ENCODE assay signal across 8 cellular contexts in the genomic region with DNA sequence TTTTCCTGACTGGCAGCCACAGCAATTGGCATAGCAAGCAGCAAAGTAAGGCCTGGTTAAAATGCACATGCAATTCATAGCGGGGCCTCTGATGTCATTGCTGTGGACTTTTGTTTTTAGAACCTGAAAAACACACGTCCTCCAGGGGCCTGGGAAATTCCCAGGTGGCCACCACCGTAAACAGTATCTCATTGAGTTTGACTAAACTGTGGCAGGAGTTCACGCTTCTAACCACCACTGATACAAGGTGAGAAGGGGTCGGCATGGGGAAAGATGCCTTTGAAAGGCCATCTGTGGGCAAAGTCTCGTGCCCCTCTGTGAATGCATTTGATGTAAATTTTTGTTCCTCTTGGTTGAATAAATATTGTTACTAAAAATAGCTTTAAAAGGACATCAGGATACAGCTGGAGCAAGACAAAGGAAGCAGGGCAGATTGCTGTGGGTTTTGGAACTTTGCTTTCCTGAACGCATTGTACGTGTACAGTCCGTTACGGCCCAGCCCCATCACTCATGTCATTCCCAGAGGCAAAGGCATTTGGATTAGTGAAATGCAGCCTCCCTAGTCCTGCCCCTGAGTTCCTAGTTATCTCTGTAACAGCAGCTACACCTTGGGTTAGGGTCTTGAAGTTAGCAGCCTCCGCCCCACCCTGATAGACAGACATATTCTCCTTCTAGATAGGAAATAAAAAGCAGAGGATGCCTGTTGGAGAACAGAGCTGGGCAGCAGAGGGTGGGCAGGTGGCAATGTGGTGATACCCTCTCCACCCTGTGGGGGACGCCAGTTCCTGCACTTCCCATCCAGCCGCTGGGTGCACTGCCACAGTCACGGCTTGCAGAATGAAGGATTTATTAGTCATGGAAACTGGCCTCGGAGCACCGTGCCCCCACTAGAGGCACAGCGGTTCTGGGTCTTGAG.
DNase-seq lines count a peak whose midpoint lies in the region; ATAC-seq lines count a peak whose summit lies in the region.

No MANE protein-coding gene starts in this region.

- no peaks in the 10 kb centered on the region for H3K27me3 Mint-ChIP-seq in activated naive CD8-positive, alpha-beta T cell treated with anti-CD3 and anti-CD28 coated beads, Interleukin-2, amount 50 U/mL, for 24 hours
- peaks cover 0 to 3% of the 10 kb centered on the region in 2 donors for H3K27me3 Mint-ChIP-seq in natural killer cell treated with Interleukin-12 subunit alpha and Interleukin-12 subunit beta and Interleukin-15 and Interleukin-18, amount 100 ng/mL, for 72 hours

- H3K9me3 Mint-ChIP-seq in activated naive CD8-positive, alpha-beta T cell treated with anti-CD3 and anti-CD28 coated beads, Interleukin-2, amount 50 U/mL, for 24 hours, result no peaks in the 10 kb centered on the region
- H3K9me3 Mint-ChIP-seq in natural killer cell treated with Interleukin-12 subunit alpha and Interleukin-12 subunit beta and Interleukin-15 and Interleukin-18, amount 100 ng/mL, for 72 hours, result no peaks in the 10 kb centered on the region

- no peaks in the 10 kb centered on the region for H3K36me3 Mint-ChIP-seq in activated naive CD8-positive, alpha-beta T cell treated with anti-CD3 and anti-CD28 coated beads, Interleukin-2, amount 50 U/mL, for 24 hours (ENCODE audit: low read depth)
- no peaks in the 10 kb centered on the region for H3K36me3 Mint-ChIP-seq in natural killer cell treated with Interleukin-12 subunit alpha and Interleukin-12 subunit beta and Interleukin-15 and Interleukin-18, amount 100 ng/mL, for 72 hours

- peak overlapping the region; percentile 40 for H3K4me3 Mint-ChIP-seq in activated naive CD8-positive, alpha-beta T cell treated with anti-CD3 and anti-CD28 coated beads, Interleukin-2, amount 50 U/mL, for 24 hours
- peak overlapping the region; percentile 43 for H3K4me3 Mint-ChIP-seq in natural killer cell treated with Interleukin-12 subunit alpha and Interleukin-12 subunit beta and Interleukin-15 and Interleukin-18, amount 100 ng/mL, for 72 hours

- H3K4me1 Mint-ChIP-seq in activated naive CD8-positive, alpha-beta T cell treated with anti-CD3 and anti-CD28 coated beads, Interleukin-2, amount 50 U/mL, for 24 hours, result peaks cover 78% of the 10 kb centered on the region
- peaks cover 27 to 51% of the 10 kb centered on the region in 2 donors for H3K4me1 Mint-ChIP-seq in natural killer cell treated with Interleukin-12 subunit alpha and Interleukin-12 subunit beta and Interleukin-15 and Interleukin-18, amount 100 ng/mL, for 72 hours (ENCODE audit: low read depth in 2 of 2)

- DNase-seq in NCI-H748 (lab: John Stamatoyannopoulos, UW; ENCODE audit: unreplicated experiment) (peak; percentile 36), NCI-H748 treated with DMSO at 0.1 percent for 48 hours (lab: John Stamatoyannopoulos, UW) (no peak), HUDEP-2 (lab: John Stamatoyannopoulos, UW; ENCODE audit: unreplicated experiment in 76 of 76) (peak in 74 of 76 experiments; percentile 39 to 95 (median 84)), SKM-1 (lab: John Stamatoyannopoulos, UW; ENCODE audit: unreplicated experiment) (no peak), NCI-H1105 treated with DMSO at 0.1 percent for 48 hours (lab: John Stamatoyannopoulos, UW) (no peak)
- peak; percentile 73 for DNase-seq in activated naive CD8-positive, alpha-beta T cell treated with anti-CD3 and anti-CD28 coated beads, Interleukin-2, amount 50 U/mL, for 24 hours
- peak; percentile 89 for DNase-seq in natural killer cell treated with Interleukin-12 subunit alpha and Interleukin-12 subunit beta and Interleukin-15 and Interleukin-18, amount 100 ng/mL, for 72 hours (ENCODE audit: low spot score)

- ATAC-seq in GM21390 (IDR thresholded peaks at IDR 0.05; ENCODE audit: unreplicated experiment), result peak; percentile 51
- peak; percentile 83 for ATAC-seq in activated naive CD8-positive, alpha-beta T cell treated with anti-CD3 and anti-CD28 coated beads, Interleukin-2, amount 50 U/mL, for 24 hours
- peak; percentile 90 for ATAC-seq in natural killer cell treated with Interleukin-12 subunit alpha and Interleukin-12 subunit beta and Interleukin-15 and Interleukin-18, amount 100 ng/mL, for 72 hours

- H3K27ac Mint-ChIP-seq in activated naive CD8-positive, alpha-beta T cell treated with anti-CD3 and anti-CD28 coated beads, Interleukin-2, amount 50 U/mL, for 24 hours, result peak overlapping the region; percentile 87
- peak overlapping the region; percentile 60 to 63 for H3K27ac Mint-ChIP-seq in natural killer cell treated with Interleukin-12 subunit alpha and Interleukin-12 subunit beta and Interleukin-15 and Interleukin-18, amount 100 ng/mL, for 72 hours

Comparison
In these comparisons a context has a peak if more than half of its experiments do, and no peak if none do; other contexts are left out.
1. DNase-seq: peak in NCI-H748 (single experiment), HUDEP-2 (74 of 76), activated naive CD8-positive, alpha-beta T cell treated with anti-CD3 and anti-CD28 coated beads, Interleukin-2, amount 50 U/mL, for 24 hours (single experiment) and natural killer cell treated with Interleukin-12 subunit alpha and Interleukin-12 subunit beta and Interleukin-15 and Interleukin-18, amount 100 ng/mL, for 72 hours (single experiment); none in NCI-H748 treated with DMSO at 0.1 percent for 48 hours (single experiment), SKM-1 (single experiment) and NCI-H1105 treated with DMSO at 0.1 percent for 48 hours (single experiment).
2. Peak in every context shown above with its lines, with median percentiles within 50 percentile points of each other: ATAC-seq.